Comparison of ENCODE assay signal across 17 cellular contexts in genomic region chr22:25833676-25834075, GRCh38.
DNase-seq lines count a peak whose midpoint lies in the region; ATAC-seq and TF ChIP-seq lines count a peak whose summit lies in the region.
"Had no signal": no experiment of that assay in that cellular context is flagged by ENCODE, and none has a peak within 500 bp of the region (broad histone marks: within the 10 kb centered on the region; RNA-seq: fewer than 3 reads in every experiment).

No MANE protein-coding gene starts in this region.

- H3K36me3 Mint-ChIP-seq in activated CD8-positive, alpha-beta T cell treated with anti-CD3 and anti-CD28 coated beads for 36 hours (ENCODE audit: low read depth): no peaks in the 10 kb centered on the region
- H3K36me3 Mint-ChIP-seq: CD14-positive monocyte; CD4-positive, alpha-beta memory T cell had no signal

- H3K23ac ChIP-seq in mesendoderm (ENCODE audit: low read length): no peak overlapping the region

- DNase-seq in left ventricle myocardium inferior: no peak
- no peak for DNase-seq in left ventricle myocardium superior
- DNase-seq in mesendoderm: no peak
- DNase-seq in psoas muscle: no peak
- DNase-seq in cortex of kidney (lab: John Stamatoyannopoulos, UW): no peak
- no peak for DNase-seq in OCI-M1 (lab: John Stamatoyannopoulos, UW)
- no peak for DNase-seq in activated CD8-positive, alpha-beta T cell treated with anti-CD3 and anti-CD28 coated beads for 36 hours
- DNase-seq: 8988T; Calu3; CD4-positive, alpha-beta memory T cell; DMS79 treated with DMSO at 0.1 percent for 48 hours; GOT3; H7 had no signal

- no peak overlapping the region for H2BK15ac ChIP-seq in mesendoderm (replicated peaks; ENCODE audit: low read depth)

- TF ChIP-seq CTCF in left ventricle myocardium inferior (IDR thresholded peaks at IDR 0.05; ENCODE audit: borderline replicate concordance): no peak
- TF ChIP-seq CTCF in OCI-LY3 (IDR thresholded peaks at IDR 0.05; ENCODE audit: low read depth, low read length): no peak
- TF ChIP-seq CTCF in psoas muscle (IDR thresholded peaks at IDR 0.05): no peak
- no peak for TF ChIP-seq CTCF in activated CD8-positive, alpha-beta T cell treated with anti-CD3 and anti-CD28 coated beads for 36 hours (IDR thresholded peaks at IDR 0.05)

- no peaks in the 10 kb centered on the region for H4K20me1 ChIP-seq in OCI-LY3 (ENCODE audit: insufficient read depth, low read length)
- H4K20me1 ChIP-seq: BLaER1 had no signal

- H3K56ac ChIP-seq in mesendoderm (ENCODE audit: low read length): peak overlapping the region; percentile 36

- no peaks in the 10 kb centered on the region for H3K27me3 Mint-ChIP-seq in activated CD8-positive, alpha-beta T cell treated with anti-CD3 and anti-CD28 coated beads for 36 hours

- H3K4me3 Mint-ChIP-seq in activated CD8-positive, alpha-beta T cell treated with anti-CD3 and anti-CD28 coated beads for 36 hours: no peak overlapping the region
- H3K4me3 Mint-ChIP-seq: CD14-positive monocyte; CD4-positive, alpha-beta memory T cell had no signal

- H2AFZ ChIP-seq in OCI-LY3 (ENCODE audit: low read depth, low read length): no peak overlapping the region

- H3K79me1 ChIP-seq in mesendoderm (ENCODE audit: low read length): no peaks in the 10 kb centered on the region

- no peak overlapping the region for H3K4ac ChIP-seq in mesendoderm (ENCODE audit: low read depth, low read length)

- H3K4me1 Mint-ChIP-seq in activated CD8-positive, alpha-beta T cell treated with anti-CD3 and anti-CD28 coated beads for 36 hours (ENCODE audit: low read depth): no peaks in the 10 kb centered on the region
- H3K4me1 Mint-ChIP-seq: CD14-positive monocyte; CD4-positive, alpha-beta memory T cell had no signal

- no peak overlapping the region for H4K5ac ChIP-seq in mesendoderm (ENCODE audit: low read length)

- H3K18ac ChIP-seq in mesendoderm (ENCODE audit: low read length): no peak overlapping the region

- H3K27ac Mint-ChIP-seq in activated CD8-positive, alpha-beta T cell treated with anti-CD3 and anti-CD28 coated beads for 36 hours: no peak overlapping the region
- H3K27ac Mint-ChIP-seq: CD14-positive monocyte; CD4-positive, alpha-beta memory T cell had no signal

- no peak overlapping the region for H4K8ac ChIP-seq in mesendoderm (ENCODE audit: low read depth, low read length)

- H3K27ac ChIP-seq in left ventricle myocardium inferior (replicated peaks) (peak overlapping the region; percentile 63), OCI-LY3 (ENCODE audit: low read length) (peak overlapping the region; percentile 88), mesendoderm (ENCODE audit: low read depth, low read length) (no peak overlapping the region), psoas muscle (peak overlapping the region; percentile 61)
- H3K27ac ChIP-seq: BLaER1 had no signal

- H3K4me1 ChIP-seq in left ventricle myocardium inferior (peaks cover 49% of the 10 kb centered on the region), OCI-LY3 (ENCODE audit: low read length) (peaks cover 47% of the 10 kb centered on the region), mesendoderm (ENCODE audit: control insufficient read depth, low read depth, low read length) (no peaks in the 10 kb centered on the region), psoas muscle (peaks cover 18% of the 10 kb centered on the region)
- H3K4me1 ChIP-seq: BLaER1 had no signal

- peaks cover 47% of the 10 kb centered on the region for H3K36me3 ChIP-seq in left ventricle myocardium inferior
- peaks cover 71% of the 10 kb centered on the region for H3K36me3 ChIP-seq in OCI-LY3 (replicated peaks; ENCODE audit: low read depth, low read length)
- H3K36me3 ChIP-seq in mesendoderm (ENCODE audit: control insufficient read depth, insufficient read depth, low read length): no peaks in the 10 kb centered on the region
- H3K36me3 ChIP-seq in psoas muscle (ENCODE audit: insufficient read depth in 1 of 2, low read depth in 1 of 2): peaks cover 0 to 97% of the 10 kb centered on the region in 2 donors
- H3K36me3 ChIP-seq: BLaER1 had no signal

- WGBS in mesendoderm (ENCODE audit: extremely low coverage, insufficient coverage, low lambda C conversion rate): no CpG with 5 or more reads among the region's 2 CpGs
- 32 to 45% (median 34%) methylated on average over 2 of the region's 2 CpGs for WGBS in psoas muscle, 3 donors

- H3K27me3 ChIP-seq in left ventricle myocardium inferior (ENCODE audit: low read depth): no peaks in the 10 kb centered on the region
- no peaks in the 10 kb centered on the region for H3K27me3 ChIP-seq in OCI-LY3 (ENCODE audit: low read depth, low read length)
- no peaks in the 10 kb centered on the region for H3K27me3 ChIP-seq in mesendoderm (ENCODE audit: insufficient read depth, low read length, poor library complexity)
- no peaks in the 10 kb centered on the region for H3K27me3 ChIP-seq in psoas muscle (ENCODE audit: insufficient read depth in 3 of 3, low read length in 2 of 3)
- H3K27me3 ChIP-seq: BLaER1 had no signal

- ATAC-seq in left ventricle myocardium superior (no peak), psoas muscle (no peak)
- no peak for ATAC-seq in activated CD8-positive, alpha-beta T cell treated with anti-CD3 and anti-CD28 coated beads for 36 hours

- no peaks in the 10 kb centered on the region for H3K79me2 ChIP-seq in OCI-LY3 (ENCODE audit: low read length)
- H3K79me2 ChIP-seq in mesendoderm (ENCODE audit: control insufficient read depth, insufficient read depth, low read length): no peaks in the 10 kb centered on the region

- H3K4me3 ChIP-seq in left ventricle myocardium inferior (no peak overlapping the region), OCI-LY3 (ENCODE audit: low read length) (no peak overlapping the region), mesendoderm (ENCODE audit: low read length) (no peak overlapping the region), psoas muscle (no peak overlapping the region)
- H3K4me3 ChIP-seq: BLaER1, GM12878 had no signal

- no peak overlapping the region for H2AK5ac ChIP-seq in mesendoderm (ENCODE audit: low read length)

- CTCF ChIA-PET in activated CD8-positive, alpha-beta T cell treated with anti-CD3 and anti-CD28 coated beads for 36 hours (lab: Charles Lee): no interaction called here

- intact Hi-C loops in left ventricle myocardium inferior (cut with micrococcal nuclease) (no loop called here), left ventricle myocardium superior (cut with micrococcal nuclease) (no loop called here), psoas muscle (cut with DNase I) (no loop called here)
- intact Hi-C loops in activated CD8-positive, alpha-beta T cell treated with anti-CD3 and anti-CD28 coated beads for 36 hours (cut with micrococcal nuclease): no loop called here

- H3K9ac ChIP-seq in OCI-LY3 (ENCODE audit: low read length) (peak overlapping the region; percentile 9; the same call in 1 of the 2 replicates), mesendoderm (ENCODE audit: low read length) (no peak overlapping the region)
- H3K9ac ChIP-seq: BLaER1 had no signal

- H3K4me2 ChIP-seq in OCI-LY3 (ENCODE audit: low read length): peak overlapping the region; percentile 42; the same call in 1 of the 2 replicates
- no peak overlapping the region for H3K4me2 ChIP-seq in mesendoderm (ENCODE audit: low read length)
- H3K4me2 ChIP-seq: BLaER1 had no signal

- H2BK120ac ChIP-seq in mesendoderm (ENCODE audit: low read depth, low read length): no peak overlapping the region

- POLR2A ChIA-PET in activated CD8-positive, alpha-beta T cell treated with anti-CD3 and anti-CD28 coated beads for 36 hours (lab: Charles Lee): no interaction called here

- H2BK5ac ChIP-seq in mesendoderm (ENCODE audit: low read length): no peak overlapping the region

- no peaks in the 10 kb centered on the region for H3K9me3 Mint-ChIP-seq in activated CD8-positive, alpha-beta T cell treated with anti-CD3 and anti-CD28 coated beads for 36 hours
- H3K9me3 Mint-ChIP-seq: CD4-positive, alpha-beta memory T cell had no signal

- H3K9me3 ChIP-seq in left ventricle myocardium inferior (replicated peaks): peaks cover 9% of the 10 kb centered on the region
- no peaks in the 10 kb centered on the region for H3K9me3 ChIP-seq in OCI-LY3 (ENCODE audit: insufficient read depth, low read length)
- H3K9me3 ChIP-seq in psoas muscle: no peaks in the 10 kb centered on the region
- H3K9me3 ChIP-seq: BLaER1 had no signal
